In genomic region chr6:39171489-39172376, GRCh38 we compare ENCODE assay signal across 1 cellular context.
A peak's percentile ranks its signal among the peaks of the same experiment; 100 is the strongest.
TF ChIP-seq lines count a peak whose summit lies in the region.

No MANE protein-coding gene starts in this region.

TF ChIP-seq in K562, 482 proteins besides CTCF, POLR2A, EP300 and RAD21 (continued from another document):
- peak; percentile 80 for TF ChIP-seq USF2 (CRISPR knock-in tag; IDR thresholded peaks at IDR 0.05)
- TF ChIP-seq ZNF24 (IDR thresholded peaks at IDR 0.05) = no peak
- no peak for TF ChIP-seq HDAC8 (tag; IDR thresholded peaks at IDR 0.05)
- TF ChIP-seq ATF7 (IDR thresholded peaks at IDR 0.05) = no peak
